23 cellular contexts compared by ENCODE assay signal in genomic region chr20:50866036-50866685, GRCh38.
"Had no signal": no experiment of that assay in that cellular context is flagged by ENCODE, and none has a peak within 500 bp of the region (broad histone marks: within the 10 kb centered on the region; RNA-seq: fewer than 3 reads in every experiment).

No MANE protein-coding gene starts in this region.

- H3K4me1 ChIP-seq: body of pancreas, colonic mucosa, right atrium auricular region, uterus had no signal

- H3K27me3 ChIP-seq: body of pancreas, cardiac muscle cell, colonic mucosa, esophagus squamous epithelium, right atrium auricular region, spleen, uterus had no signal

- FAIRE-seq: endometrium, frontal cortex, islet of Langerhans had no signal

- H3K27ac ChIP-seq: body of pancreas, cardiac muscle cell, colonic mucosa, epithelial cell of prostate, esophagus squamous epithelium, right atrium auricular region, spleen, uterus had no signal

- ATAC-seq: activated CD8-positive, alpha-beta memory T cell treated with anti-CD3 and anti-CD28 coated beads, Interleukin-2, amount 10 ng/mL, durations not matched to agents 7 days and 5 days; body of pancreas; left ventricle myocardium superior; naive thymus-derived CD8-positive, alpha-beta T cell had no signal

- H3K4me3 ChIP-seq: body of pancreas, cardiac muscle cell, colonic mucosa, esophagus squamous epithelium, right atrium auricular region, spleen, uterus had no signal

- H3K9me3 ChIP-seq: body of pancreas, colonic mucosa, esophagus squamous epithelium, right atrium auricular region, spleen, uterus had no signal

- DNase-seq: activated CD4-positive, alpha-beta memory T cell treated with anti-CD3 and anti-CD28 coated beads, Interleukin-2, amount 10 ng/mL, durations not matched to agents 7 days and 5 days; activated CD4-positive, alpha-beta T cell treated with anti-CD3 and anti-CD28 coated beads, Interleukin-2, amount 10 ng/mL, durations not matched to agents 7 days and 5 days; activated CD4-positive, CD25-positive, alpha-beta regulatory T cell treated with anti-CD3 and anti-CD28 coated beads, Interleukin-2, amount 50 U/mL, for 72 hours; activated CD8-positive, alpha-beta memory T cell treated with anti-CD3 and anti-CD28 coated beads, Interleukin-2, amount 10 ng/mL, durations not matched to agents 7 days and 5 days; activated T-cell treated with anti-CD3 and anti-CD28 coated beads, Interleukin-2, amount 50 U/mL, for 48 hours; aorta; body of pancreas; cerebellar nuclear complex; colonic mucosa; effector CD8-positive, alpha-beta T cell; esophagus squamous epithelium; left ventricle myocardium superior; occipital lobe; spleen; T-helper 2 cell; uterus had no signal

- H3K36me3 ChIP-seq: cardiac muscle cell, colonic mucosa, esophagus squamous epithelium, right atrium auricular region, uterus had no signal
